Comparison of ENCODE assay signal across 27 cellular contexts in genomic region chr2:59957539-59957938, GRCh38.
"Had no signal": no experiment of that assay in that cellular context is flagged by ENCODE, and none has a peak within 500 bp of the region (broad histone marks: within the 10 kb centered on the region; RNA-seq: fewer than 3 reads in every experiment).

No MANE protein-coding gene starts in this region.

- H3K36me3 ChIP-seq: ascending aorta, breast epithelium, cardiac muscle cell, colonic mucosa, esophagus squamous epithelium had no signal

- DNase-seq: activated CD4-positive, alpha-beta memory T cell treated with anti-CD3 and anti-CD28 coated beads, Interleukin-2, amount 10 ng/mL, durations not matched to agents 7 days and 5 days; activated CD4-positive, alpha-beta T cell treated with anti-CD3 and anti-CD28 coated beads for 36 hours; activated CD4-positive, alpha-beta T cell treated with anti-CD3 and anti-CD28 coated beads, Interleukin-2, amount 10 ng/mL, durations not matched to agents 24 days and 14 days; activated CD4-positive, alpha-beta T cell treated with anti-CD3 and anti-CD28 coated beads, Interleukin-2, amount 50 U/mL, for 4 hours; activated CD4-positive, CD25-positive, alpha-beta regulatory T cell; activated CD4-positive, CD25-positive, alpha-beta regulatory T cell treated with anti-CD3 and anti-CD28 coated beads, Interleukin-2, amount 50 U/mL, for 72 hours; activated CD8-positive, alpha-beta memory T cell treated with anti-CD3 and anti-CD28 coated beads, Interleukin-2, amount 50 U/mL, for 48 hours; activated gamma-delta T cell; activated naive CD4-positive, alpha-beta T cell; activated naive CD4-positive, alpha-beta T cell treated with anti-CD3 and anti-CD28 coated beads, Interleukin-2, amount 10 ng/mL, durations not matched to agents 7 days and 5 days; activated naive CD8-positive, alpha-beta T cell treated with anti-CD3 and anti-CD28 coated beads, Interleukin-2, amount 10 ng/mL, durations not matched to agents 7 days and 5 days; activated T-cell treated with anti-CD3 and anti-CD28 coated beads for 4 hours; activated T-cell treated with anti-CD3 and anti-CD28 coated beads, Interleukin-2, amount 50 U/mL, for 24 hours; activated T-cell treated with anti-CD3 and anti-CD28 coated beads, Interleukin-2, amount 50 U/mL, for 72 hours; central memory CD4-positive, alpha-beta T cell; cerebellar nuclear complex; colonic mucosa; effector CD8-positive, alpha-beta T cell; esophagus squamous epithelium; foreskin fibroblast; head of caudate nucleus; T-helper 2 cell had no signal

- ATAC-seq: activated CD4-positive, alpha-beta T cell treated with anti-CD3 and anti-CD28 coated beads for 36 hours; activated naive CD4-positive, alpha-beta T cell treated with anti-CD3 and anti-CD28 coated beads, Interleukin-2, amount 50 U/mL, for 72 hours; activated T-cell treated with anti-CD3 and anti-CD28 coated beads, Interleukin-2, amount 50 U/mL, for 72 hours had no signal

- H3K9me3 ChIP-seq: ascending aorta, breast epithelium, colonic mucosa, esophagus squamous epithelium had no signal

- H3K27me3 ChIP-seq: ascending aorta, breast epithelium, cardiac muscle cell, colonic mucosa, esophagus squamous epithelium had no signal

- H3K27ac ChIP-seq: ascending aorta, breast epithelium, cardiac muscle cell, colonic mucosa, epithelial cell of prostate, esophagus squamous epithelium had no signal

- H3K4me3 ChIP-seq: ascending aorta, breast epithelium, cardiac muscle cell, colonic mucosa, esophagus squamous epithelium had no signal

- H3K4me1 ChIP-seq: ascending aorta, breast epithelium, colonic mucosa, esophagus squamous epithelium had no signal
